ENCODE assay signal across 27 cellular contexts in genomic region chr2:39968037-39968436, GRCh38.
DNase-seq lines count a peak whose midpoint lies in the region; ATAC-seq, FAIRE-seq and TF ChIP-seq lines count a peak whose summit lies in the region.
"Had no signal": no experiment of that assay in that cellular context is flagged by ENCODE, and none has a peak within 500 bp of the region (broad histone marks: within the 10 kb centered on the region; RNA-seq: fewer than 3 reads in every experiment).

No MANE protein-coding gene starts in this region.

- 0% methylated on average over 1 of the region's 1 CpG for WGBS in HepG2 (ENCODE audit: low lambda C conversion rate)
- WGBS in right lobe of liver (ENCODE audit: insufficient coverage, low coverage, low lambda C conversion rate, missing lambda C conversion rate), result 9% methylated on average over 1 of the region's 1 CpG

- H3K4me1 ChIP-seq in HepG2 (ENCODE audit: insufficient read depth, low read length) (no peaks in the 10 kb centered on the region), right lobe of liver (no peaks in the 10 kb centered on the region)
- H3K4me1 ChIP-seq: BE2C, BLaER1 had no signal

- H3K4me2 ChIP-seq in HepG2 (ENCODE audit: low read depth, low read length), result no peak overlapping the region
- H3K4me2 ChIP-seq: BLaER1 had no signal

- H3K27me3 ChIP-seq in HepG2 (ENCODE audit: control insufficient read depth in 1 of 2, insufficient read depth in 2 of 2, low read length in 2 of 2) (no peaks in the 10 kb centered on the region), right lobe of liver (no peaks in the 10 kb centered on the region)
- H3K27me3 ChIP-seq: BLaER1 had no signal

- BruUV-seq in HepG2 (replicated peaks; lab: Mats Ljungman, UMichigan), result no TSS peak

- in situ Hi-C loops in HepG2 (cut with HindIII; ENCODE audit: extremely low pct_ligation_motif_present, low pct_unique_long_range_greater_than_20kb), result no loop called here

- H3K27ac Mint-ChIP-seq in nephron progenitor cell, result peak overlapping the region; percentile 59
- H3K27ac Mint-ChIP-seq: CD14-positive monocyte; CD4-positive, alpha-beta memory T cell; CD4-positive, CD25-positive, alpha-beta regulatory T cell; CD8-positive, alpha-beta memory T cell had no signal

- POLR2A ChIA-PET in HepG2 (lab: Yijun Ruan, JAX), result no interaction called here

- H3K36me3 ChIP-seq in HepG2 (replicated peaks in 1 of 2; ENCODE audit: control insufficient read depth in 1 of 2, insufficient read depth in 2 of 2, low read length in 2 of 2), result no peaks in the 10 kb centered on the region
- H3K36me3 ChIP-seq in right lobe of liver, result no peaks in the 10 kb centered on the region
- H3K36me3 ChIP-seq: BE2C, BLaER1 had no signal

- H3K79me2 ChIP-seq in HepG2 (ENCODE audit: insufficient read depth, low read length), result no peaks in the 10 kb centered on the region

- peaks cover 3% of the 10 kb centered on the region for H3K27me3 Mint-ChIP-seq in nephron progenitor cell (ENCODE audit: low read depth, poor library complexity)
- H3K27me3 Mint-ChIP-seq: CD4-positive, alpha-beta memory T cell; CD4-positive, CD25-positive, alpha-beta regulatory T cell; CD8-positive, alpha-beta memory T cell had no signal

- H3K36me3 Mint-ChIP-seq in nephron progenitor cell (ENCODE audit: low read depth), result no peaks in the 10 kb centered on the region
- H3K36me3 Mint-ChIP-seq: CD14-positive monocyte; CD4-positive, alpha-beta memory T cell; CD4-positive, CD25-positive, alpha-beta regulatory T cell; CD8-positive, alpha-beta memory T cell had no signal

- no peak for FAIRE-seq in HepG2 (lab: Jason Lieb, UNC)
- FAIRE-seq: A204.1, GM12878, GM12892, GM18507 had no signal

- intact Hi-C loops in HepG2 (cut with micrococcal nuclease; ENCODE audit: unreplicated experiment) (no loop called here), right lobe of liver (cut with DNase I) (no loop called here)

- TF ChIP-seq POLR2A in HepG2 (IDR thresholded peaks at IDR 0.05; ENCODE audit: insufficient read depth in 1 of 2, low read depth in 2 of 2, low read length in 2 of 2) (no peak), right lobe of liver (IDR thresholded peaks at IDR 0.05) (no peak)

- H3K4me3 Mint-ChIP-seq in nephron progenitor cell, result no peak overlapping the region
- H3K4me3 Mint-ChIP-seq: CD14-positive monocyte; CD4-positive, alpha-beta memory T cell; CD4-positive, CD25-positive, alpha-beta regulatory T cell; CD8-positive, alpha-beta memory T cell had no signal

- no peak for DNase-seq in HepG2 (ENCODE audit: low spot score)
- DNase-seq in right lobe of liver, result no peak
- DNase-seq in NCI-H69 (lab: John Stamatoyannopoulos, UW), result peak; percentile 3
- DNase-seq in nephron progenitor cell, result no peak
- DNase-seq in NCI-H748 (lab: John Stamatoyannopoulos, UW; ENCODE audit: unreplicated experiment), result no peak
- DNase-seq: 8988T; ACHN; BE2C; C1 segment of cervical spinal cord; CD4-positive, alpha-beta memory T cell; CD4-positive, CD25-positive, alpha-beta regulatory T cell; CD8-positive, alpha-beta memory T cell; COR-L47; DMS 273 treated with DMSO at 0.1 percent for 48 hours; DMS153; DMS53; DMS79; DND-41; EL; GDM1 had no signal

- ATAC-seq in HepG2, result no peak
- ATAC-seq in right lobe of liver, result no peak
- ATAC-seq in HG02938 (IDR thresholded peaks at IDR 0.05; ENCODE audit: unreplicated experiment), result no peak
- ATAC-seq: GM12878 had no signal

- no peaks in the 10 kb centered on the region for H4K20me1 ChIP-seq in HepG2 (ENCODE audit: insufficient read depth, low read length)
- H4K20me1 ChIP-seq: BLaER1 had no signal

- peaks cover 9% of the 10 kb centered on the region for H3K9me3 Mint-ChIP-seq in nephron progenitor cell

- no peaks in the 10 kb centered on the region; the same call in 1 of the 2 replicates for H3K9me3 ChIP-seq in HepG2 (ENCODE audit: low read length)
- H3K9me3 ChIP-seq in right lobe of liver, result no peaks in the 10 kb centered on the region
- H3K9me3 ChIP-seq: BE2C had no signal

- peaks cover 5% of the 10 kb centered on the region for H3K4me1 Mint-ChIP-seq in nephron progenitor cell
- H3K4me1 Mint-ChIP-seq: CD14-positive monocyte; CD4-positive, alpha-beta memory T cell; CD4-positive, CD25-positive, alpha-beta regulatory T cell; CD8-positive, alpha-beta memory T cell had no signal

- TF ChIP-seq CTCF in HepG2 (CRISPR knock-in tag; IDR thresholded peaks at IDR 0.05) (no peak), right lobe of liver (IDR thresholded peaks at IDR 0.05) (no peak), nephron progenitor cell (IDR thresholded peaks at IDR 0.05) (no peak)

- CTCF ChIA-PET in HepG2 (lab: Yijun Ruan, JAX; ENCODE audit: low intra/inter-chr PET ratio, low total read pairs), result no interaction called here

- no peak for TF ChIP-seq EP300 in HepG2 (IDR thresholded peaks at IDR 0.05; ENCODE audit: low read depth in 2 of 2, low read length in 2 of 2)
- TF ChIP-seq EP300 in HepG2 (CRISPR knock-in tag; IDR thresholded peaks at IDR 0.05; ENCODE audit: borderline replicate concordance), result no peak

- H3K9ac ChIP-seq in HepG2 (ENCODE audit: insufficient read depth, low read depth, low read length), result no peak overlapping the region
- H3K9ac ChIP-seq: BLaER1 had no signal

- H3K4me3 ChIP-seq in HepG2 (replicated peaks in 1 of 3; ENCODE audit: insufficient read depth in 1 of 3, low read depth in 2 of 3, low read length in 3 of 3), result no peak overlapping the region
- no peak overlapping the region for H3K4me3 ChIP-seq in right lobe of liver
- H3K4me3 ChIP-seq: BLaER1, GM12878 had no signal

- H3K27ac ChIP-seq in HepG2 (ENCODE audit: extremely low read length, insufficient read depth, low read length), result no peak overlapping the region
- no peak overlapping the region for H3K27ac ChIP-seq in right lobe of liver
- H3K27ac ChIP-seq: BLaER1 had no signal

- no peak overlapping the region for H2AFZ ChIP-seq in HepG2 (ENCODE audit: low read length)

- TF ChIP-seq RAD21 in HepG2 (CRISPR knock-in tag; IDR thresholded peaks at IDR 0.05), result no peak

TF ChIP-seq in HepG2, 621 proteins besides CTCF, POLR2A, EP300 and RAD21:
- no peak for TF ChIP-seq ZNF18 (CRISPR knock-in tag; IDR thresholded peaks at IDR 0.05; ENCODE audit: insufficient replicate concordance)
- peak; percentile 89 for TF ChIP-seq ZNF331 (CRISPR knock-in tag; IDR thresholded peaks at IDR 0.05)
TF ChIP-seq in HepG2: peak in this region for 1.
